Comparison of ENCODE assay signal across 7 cellular contexts in the genomic region with DNA sequence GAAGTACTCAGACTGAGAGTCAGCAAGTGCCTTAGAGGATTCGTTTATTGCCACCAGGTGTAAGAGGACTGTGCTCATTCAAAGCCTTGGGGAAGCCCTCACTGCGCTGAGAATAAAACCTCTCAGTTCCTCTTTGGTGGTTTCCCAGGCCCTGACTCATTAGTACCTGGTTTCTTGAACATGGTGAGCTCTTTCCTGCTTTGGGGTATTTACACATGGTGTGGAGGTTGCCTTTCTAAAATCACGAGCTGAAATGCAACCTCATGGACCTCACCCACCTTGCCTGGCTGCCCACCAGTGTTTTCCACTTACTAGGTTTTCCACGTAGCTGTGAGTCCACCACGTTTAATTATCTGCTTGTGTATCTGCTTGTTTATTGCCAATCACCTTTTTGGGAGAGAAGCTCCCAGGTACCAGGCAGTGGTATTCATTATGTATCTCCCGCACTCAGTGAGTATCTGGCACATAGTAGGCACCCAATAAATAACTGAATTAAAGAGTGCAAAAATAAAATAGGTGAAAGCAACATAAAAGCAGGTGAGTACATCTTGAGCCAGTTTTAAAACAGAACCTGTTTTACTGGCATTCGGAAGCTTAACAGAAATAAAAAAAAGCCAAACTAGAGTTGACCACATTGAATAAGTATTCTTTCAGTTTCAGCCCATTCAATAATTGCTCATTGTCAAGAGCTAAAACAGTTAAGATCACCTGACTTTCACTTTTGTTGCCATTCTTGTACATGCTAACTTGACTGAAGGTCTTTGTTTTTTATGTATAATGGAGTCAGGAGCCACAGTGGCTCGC.
DNase-seq lines count a peak whose midpoint lies in the region; ATAC-seq lines count a peak whose summit lies in the region.

No MANE protein-coding gene starts in this region.

- H3K4me3 ChIP-seq in MG63: no peak overlapping the region

- H3K9me3 ChIP-seq in MG63: no peaks in the 10 kb centered on the region

- no peaks in the 10 kb centered on the region for H3K36me3 ChIP-seq in MG63

- peak; percentile 92 for DNase-seq in NAMALWA (ENCODE audit: low spot score)
- no peak for DNase-seq in amygdala (lab: John Stamatoyannopoulos, UW)
- DNase-seq in NCI-H69 (lab: John Stamatoyannopoulos, UW): no peak
- DNase-seq in MG63: no peak

- H3K27me3 ChIP-seq in MG63: no peaks in the 10 kb centered on the region

- ATAC-seq in GM18907 (IDR thresholded peaks at IDR 0.05; ENCODE audit: unreplicated experiment): peak; percentile 87
- peak; percentile 83 for ATAC-seq in HG02623 (IDR thresholded peaks at IDR 0.05; ENCODE audit: unreplicated experiment)
- peak; percentile 92 for ATAC-seq in esophagus mucosa
